9 cellular contexts compared by ENCODE assay signal in the genomic region with DNA sequence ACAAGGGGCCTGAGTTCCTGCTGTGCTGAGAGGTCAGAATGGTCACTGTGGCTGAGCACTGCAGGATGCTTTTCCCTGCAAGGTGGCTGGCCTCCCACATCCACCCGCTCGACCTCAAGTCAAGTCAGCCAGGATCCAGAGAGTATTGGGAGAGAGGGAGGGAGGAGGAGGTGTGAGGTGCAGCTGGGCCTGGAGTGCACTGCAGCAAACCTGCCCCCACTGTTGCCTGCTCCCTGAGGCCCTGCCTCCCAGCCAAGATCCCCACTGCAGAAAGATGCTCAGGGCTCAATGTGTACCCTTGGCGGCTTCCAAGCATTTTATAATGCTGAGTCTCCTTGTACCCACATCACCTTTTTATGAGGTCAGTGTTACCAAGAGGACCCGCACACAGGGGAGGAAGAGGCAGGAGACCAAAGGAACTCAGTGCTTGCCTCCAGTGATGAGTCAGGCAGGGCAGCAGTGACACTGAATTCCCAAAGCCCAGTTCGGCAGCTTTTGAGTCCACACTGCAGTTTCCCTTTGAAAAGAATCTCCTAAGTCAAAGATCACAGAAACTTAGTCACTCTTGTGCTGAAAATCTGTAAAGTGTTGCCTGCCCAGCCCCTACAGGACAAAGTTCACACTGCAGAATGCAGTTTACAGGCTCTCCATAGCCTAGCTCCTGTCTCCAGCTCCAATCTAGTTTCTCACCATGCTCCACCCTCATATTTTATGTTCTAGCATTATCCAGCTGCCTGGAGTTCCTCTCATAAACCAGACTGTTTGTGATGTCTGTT. TPM values are rescaled to one million over a fixed set of nuclear protein-coding genes. Genes with fewer than 3 reads are reported as not detected.
DNase-seq lines count a peak whose midpoint lies in the region; ATAC-seq and TF ChIP-seq lines count a peak whose summit lies in the region.
"Had no signal": no experiment of that assay in that cellular context is flagged by ENCODE, and none has a peak within 500 bp of the region (broad histone marks: within the 10 kb centered on the region; RNA-seq: fewer than 3 reads in every experiment).

No MANE protein-coding gene starts in this region.

- TF ChIP-seq POLR2A in heart left ventricle (IDR thresholded peaks at IDR 0.05) = no peak

- no peaks in the 10 kb centered on the region for H3K9me3 Mint-ChIP-seq in chondrocyte (ENCODE audit: low read depth)
- H3K9me3 Mint-ChIP-seq in natural killer cell treated with Interleukin-12 subunit alpha and Interleukin-12 subunit beta and Interleukin-15 and Interleukin-18, amount 100 ng/mL, for 72 hours = peaks cover 3% of the 10 kb centered on the region

- TF ChIP-seq CTCF in heart left ventricle (IDR thresholded peaks at IDR 0.05) = peak in 9 of 12 donors; percentile 7 to 49 (median 30)
- TF ChIP-seq CTCF in chondrocyte (IDR thresholded peaks at IDR 0.05) = peak; percentile 71

- no peaks in the 10 kb centered on the region for H3K27me3 Mint-ChIP-seq in chondrocyte (ENCODE audit: low read depth)
- no peaks in the 10 kb centered on the region for H3K27me3 Mint-ChIP-seq in natural killer cell treated with Interleukin-12 subunit alpha and Interleukin-12 subunit beta and Interleukin-15 and Interleukin-18, amount 100 ng/mL, for 72 hours

- H3K9me3 ChIP-seq in heart left ventricle = no peaks in the 10 kb centered on the region

- peak overlapping the region in 1 of 12 donors; percentile 23 for H3K27ac ChIP-seq in heart left ventricle

- DNase-seq in heart left ventricle = no peak
- DNase-seq in Right ventricle myocardium inferior (ENCODE audit: missing footprints) = no peak
- peak; percentile 57 for DNase-seq in RKO (ENCODE audit: low spot score)
- DNase-seq in chondrocyte (ENCODE audit: low spot score) = no peak
- DNase-seq in natural killer cell treated with Interleukin-12 subunit alpha and Interleukin-12 subunit beta and Interleukin-15 and Interleukin-18, amount 100 ng/mL, for 72 hours (ENCODE audit: low spot score) = no peak
- DNase-seq in retina = no peak

- H3K4me1 ChIP-seq in heart left ventricle = peaks cover 0 to 60% (median 28%) of the 10 kb centered on the region in 12 donors

- H3K36me3 Mint-ChIP-seq in chondrocyte (ENCODE audit: low read depth) = no peaks in the 10 kb centered on the region
- H3K36me3 Mint-ChIP-seq in natural killer cell treated with Interleukin-12 subunit alpha and Interleukin-12 subunit beta and Interleukin-15 and Interleukin-18, amount 100 ng/mL, for 72 hours = no peaks in the 10 kb centered on the region

- H3K4me1 Mint-ChIP-seq in chondrocyte (ENCODE audit: low read depth) = peaks cover 77% of the 10 kb centered on the region
- H3K4me1 Mint-ChIP-seq in natural killer cell treated with Interleukin-12 subunit alpha and Interleukin-12 subunit beta and Interleukin-15 and Interleukin-18, amount 100 ng/mL, for 72 hours (ENCODE audit: low read depth in 2 of 2) = peaks cover 52 to 60% of the 10 kb centered on the region in 2 donors

- no peak overlapping the region for H3K4me3 ChIP-seq in heart left ventricle

- H3K27ac Mint-ChIP-seq in chondrocyte (ENCODE audit: unreplicated experiment) = peak overlapping the region; percentile 55
- peak overlapping the region; percentile 4 to 31 for H3K27ac Mint-ChIP-seq in natural killer cell treated with Interleukin-12 subunit alpha and Interleukin-12 subunit beta and Interleukin-15 and Interleukin-18, amount 100 ng/mL, for 72 hours

- H3K36me3 ChIP-seq in heart left ventricle = no peaks in the 10 kb centered on the region

- 52 to 58% (median 54%) methylated on average over 5 of the region's 5 CpGs for WGBS in heart left ventricle, 4 donors

- H3K4me3 Mint-ChIP-seq in chondrocyte (ENCODE audit: unreplicated experiment) = no peak overlapping the region
- no peak overlapping the region for H3K4me3 Mint-ChIP-seq in natural killer cell treated with Interleukin-12 subunit alpha and Interleukin-12 subunit beta and Interleukin-15 and Interleukin-18, amount 100 ng/mL, for 72 hours

- no peaks in the 10 kb centered on the region for H3K27me3 ChIP-seq in heart left ventricle

- intact Hi-C loops in heart left ventricle (cut with DNase I) = loop anchor here in 2 of 10 donors (5.0 kb wide), 1 partner anchor 55 kb away; no protein-coding TSS in a partner anchor
- intact Hi-C loops in Right ventricle myocardium inferior (cut with DNase I) = no loop called here

- ATAC-seq in heart left ventricle = no peak
- ATAC-seq in Right ventricle myocardium inferior = no peak
- no peak for ATAC-seq in natural killer cell treated with Interleukin-12 subunit alpha and Interleukin-12 subunit beta and Interleukin-15 and Interleukin-18, amount 100 ng/mL, for 72 hours
- no peak for ATAC-seq in HG03354 (IDR thresholded peaks at IDR 0.05; ENCODE audit: poor library complexity, severe bottlenecking, unreplicated experiment)
- no peak for ATAC-seq in HG03196 (IDR thresholded peaks at IDR 0.05; ENCODE audit: unreplicated experiment)

RNA-seq across cellular contexts. Expression of a gene that starts 3.1 kb away (rescaled TPM):
- total RNA-seq in heart left ventricle (10 to 100 TPM in 8 of 9 donors, 1 to 10 TPM in 1; 9.7 to 28.5 (median 12.9) TPM), Right ventricle myocardium inferior (11.2 TPM), chondrocyte (48.0 to 71.1 TPM (median 67.9 TPM) in 3 replicates)
- polyA plus RNA-seq in heart left ventricle = 10 to 100 TPM in 1 of 2 donors, 1 to 10 TPM in 1; 4.0 to 11.6 TPM
- 1 to 10 TPM; 8.4 to 9.3 TPM for total RNA-seq in natural killer cell treated with Interleukin-12 subunit alpha and Interleukin-12 subunit beta and Interleukin-15 and Interleukin-18, amount 100 ng/mL, for 72 hours

RNA-seq across cellular contexts. Expression of a gene that starts 26.0 kb away (rescaled TPM):
- 10 to 100 TPM; 20.0 to 26.5 (median 23.4) TPM for total RNA-seq in heart left ventricle
- 10 to 100 TPM; 20.0 to 22.1 TPM for polyA plus RNA-seq in heart left ventricle
- 22.8 TPM for total RNA-seq in Right ventricle myocardium inferior
- total RNA-seq in chondrocyte = 45.2 to 48.6 TPM (median 45.5 TPM) in 3 replicates
- total RNA-seq in natural killer cell treated with Interleukin-12 subunit alpha and Interleukin-12 subunit beta and Interleukin-15 and Interleukin-18, amount 100 ng/mL, for 72 hours = 10 to 100 TPM; 29.4 to 44.3 TPM

RNA-seq across cellular contexts. Expression of a gene that starts 43.5 kb away (rescaled TPM):
- not detected for total RNA-seq in heart left ventricle
- polyA plus RNA-seq in heart left ventricle = not detected
- total RNA-seq in Right ventricle myocardium inferior = not detected
- total RNA-seq in chondrocyte = not detected in 3 replicates
- total RNA-seq in natural killer cell treated with Interleukin-12 subunit alpha and Interleukin-12 subunit beta and Interleukin-15 and Interleukin-18, amount 100 ng/mL, for 72 hours = not detected
- total RNA-seq: temporal lobe had no signal
